In the genomic region with DNA sequence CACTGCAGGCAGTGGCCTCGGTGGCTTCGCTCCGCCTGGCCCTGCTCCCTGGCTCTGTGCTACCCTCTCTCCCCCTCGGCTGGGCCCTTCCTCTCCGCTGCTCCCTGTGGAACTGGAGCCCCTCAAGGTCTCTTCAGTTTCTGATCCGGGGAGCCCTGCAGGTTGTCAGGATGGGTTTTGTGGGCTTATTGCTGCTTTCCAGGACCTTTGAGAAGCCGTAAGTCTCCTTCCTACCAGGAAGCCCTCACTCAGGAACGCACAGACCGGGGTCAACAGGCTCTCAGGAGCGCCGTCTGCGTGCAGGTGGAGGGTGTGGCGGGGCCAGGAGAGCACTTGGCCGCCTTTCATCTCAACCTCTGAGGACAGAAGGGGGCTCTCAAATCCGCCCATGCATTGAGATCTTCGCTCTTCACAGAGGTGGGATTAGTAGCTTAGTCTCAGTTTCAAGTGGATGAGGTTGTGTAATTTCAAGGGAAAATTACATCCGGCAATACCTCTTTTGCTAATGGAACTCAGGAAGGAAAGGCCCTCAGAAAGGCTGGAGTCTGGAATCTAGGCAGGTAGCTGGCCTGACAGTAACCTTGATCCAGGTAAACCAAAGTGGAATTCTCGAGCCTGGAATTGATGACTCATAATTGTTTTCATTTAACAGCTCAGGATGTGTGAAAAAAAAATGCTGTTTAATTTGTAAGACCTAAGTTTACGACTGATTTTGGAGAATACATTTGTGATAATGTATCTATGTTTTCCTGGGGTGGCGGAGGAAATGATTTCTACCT, we compare ENCODE assay signal across 15 cellular contexts.
DNase-seq lines count a peak whose midpoint lies in the region; ATAC-seq and TF ChIP-seq lines count a peak whose summit lies in the region.
"Had no signal": no experiment of that assay in that cellular context is flagged by ENCODE, and none has a peak within 500 bp of the region (broad histone marks: within the 10 kb centered on the region; RNA-seq: fewer than 3 reads in every experiment).

No MANE protein-coding gene starts in this region.

- no peaks in the 10 kb centered on the region for H3F3A ChIP-seq in GM23338 (replicated peaks; ENCODE audit: low read depth)
- H3F3A ChIP-seq in PC-9 (ENCODE audit: insufficient read depth, low read depth), result peaks cover 19% of the 10 kb centered on the region

- TF ChIP-seq CTCF in Calu3 (IDR thresholded peaks at IDR 0.05; ENCODE audit: unreplicated experiment) (no peak), GM23338 (conservative IDR thresholded peaks at IDR 0.05; ENCODE audit: low read depth in 2 of 2) (no peak), PC-9 (conservative IDR thresholded peaks at IDR 0.05) (no peak), coronary artery (IDR thresholded peaks at IDR 0.05) (no peak)

- no peak overlapping the region for H3K4me3 Mint-ChIP-seq in Calu3 (ENCODE audit: low read depth, unreplicated experiment)
- H3K4me3 Mint-ChIP-seq in GM23338, result no peak overlapping the region
- peak overlapping the region in 6 of 10 donors; percentile 32 to 53 (median 42) for H3K4me3 Mint-ChIP-seq in naive thymus-derived CD4-positive, alpha-beta T cell
- H3K4me3 Mint-ChIP-seq: activated T-helper 17 cell treated with anti-CD3 and anti-CD28 coated beads, Interleukin-2, amount 50 U/mL, for 72 hours; effector memory CD8-positive, alpha-beta T cell; HFFc6; stimulated activated naive CD8-positive, alpha-beta T cell treated with anti-CD3 and anti-CD28 coated beads, Interleukin-15, Interleukin-2, amounts not matched to agents 100 ng/mL and 50 ng/mL, for 24 hours; T-helper 17 cell had no signal

- ATAC-seq in GM23338, result peak; percentile 68
- ATAC-seq in naive thymus-derived CD4-positive, alpha-beta T cell, result no peak
- ATAC-seq: activated T-helper 17 cell treated with anti-CD3 and anti-CD28 coated beads, Interleukin-2, amount 50 U/mL, for 72 hours; effector memory CD8-positive, alpha-beta T cell; sciatic nerve; T-helper 17 cell had no signal

- CTCF ChIA-PET in Calu3 (lab: Charles Lee) (no interaction called here), PC-9 (lab: Charles Lee) (interaction anchor here (0.5 kb wide), 1 partner anchor 8 kb away, joined by 3 read pairs; no protein-coding TSS in a partner anchor)
- CTCF ChIA-PET in naive thymus-derived CD4-positive, alpha-beta T cell (lab: Charles Lee), result no interaction called here

- H3K4me1 Mint-ChIP-seq in Calu3 (ENCODE audit: low read depth, unreplicated experiment) (no peaks in the 10 kb centered on the region), GM23338 (peaks cover 21% of the 10 kb centered on the region)
- H3K4me1 Mint-ChIP-seq in naive thymus-derived CD4-positive, alpha-beta T cell, result peaks cover 8 to 15% (median 11%) of the 10 kb centered on the region in 7 donors
- H3K4me1 Mint-ChIP-seq: activated T-helper 17 cell treated with anti-CD3 and anti-CD28 coated beads, Interleukin-2, amount 50 U/mL, for 72 hours had no signal

- H3K27me3 Mint-ChIP-seq in Calu3 (ENCODE audit: unreplicated experiment) (no peaks in the 10 kb centered on the region), GM23338 (ENCODE audit: insufficient read depth, low read depth, poor library complexity) (peaks cover 2% of the 10 kb centered on the region)
- no peaks in the 10 kb centered on the region for H3K27me3 Mint-ChIP-seq in naive thymus-derived CD4-positive, alpha-beta T cell
- H3K27me3 Mint-ChIP-seq: activated T-helper 17 cell treated with anti-CD3 and anti-CD28 coated beads, Interleukin-2, amount 50 U/mL, for 72 hours; effector memory CD8-positive, alpha-beta T cell; stimulated activated naive CD8-positive, alpha-beta T cell treated with anti-CD3 and anti-CD28 coated beads, Interleukin-15, Interleukin-2, amounts not matched to agents 100 ng/mL and 50 ng/mL, for 24 hours; T-helper 17 cell had no signal

- H3K9me3 Mint-ChIP-seq in Calu3 (ENCODE audit: low read depth, unreplicated experiment) (no peaks in the 10 kb centered on the region), GM23338 (peaks cover 26% of the 10 kb centered on the region)
- H3K9me3 Mint-ChIP-seq in naive thymus-derived CD4-positive, alpha-beta T cell, result peaks cover 0 to 5% (median 0%) of the 10 kb centered on the region in 11 donors
- H3K9me3 Mint-ChIP-seq: activated T-helper 17 cell treated with anti-CD3 and anti-CD28 coated beads, Interleukin-2, amount 50 U/mL, for 72 hours; effector memory CD8-positive, alpha-beta T cell; stimulated activated naive CD8-positive, alpha-beta T cell treated with anti-CD3 and anti-CD28 coated beads, Interleukin-15, Interleukin-2, amounts not matched to agents 100 ng/mL and 50 ng/mL, for 24 hours had no signal

- no peak overlapping the region for H3K27ac ChIP-seq in GM23338 (ENCODE audit: low read depth)
- peak overlapping the region; percentile 83 for H3K27ac ChIP-seq in PC-9
- no peak overlapping the region for H3K27ac ChIP-seq in naive thymus-derived CD4-positive, alpha-beta T cell (ENCODE audit: low read depth, low read length)
- H3K27ac ChIP-seq in coronary artery, result no peak overlapping the region

- H3K36me3 ChIP-seq in GM23338 (ENCODE audit: insufficient read depth), result no peaks in the 10 kb centered on the region
- H3K36me3 ChIP-seq in PC-9 (ENCODE audit: low read depth), result no peaks in the 10 kb centered on the region
- H3K36me3 ChIP-seq in naive thymus-derived CD4-positive, alpha-beta T cell (ENCODE audit: control insufficient read depth in 2 of 3, insufficient read depth in 3 of 3, low read length in 3 of 3), result no peaks in the 10 kb centered on the region

- H3K4me1 ChIP-seq in GM23338 (ENCODE audit: insufficient read depth), result peaks cover 14% of the 10 kb centered on the region; the same call in 1 of the 2 replicates
- peaks cover 38% of the 10 kb centered on the region for H3K4me1 ChIP-seq in PC-9 (replicated peaks; ENCODE audit: insufficient read depth)
- peaks cover 0 to 3% of the 10 kb centered on the region in 2 donors for H3K4me1 ChIP-seq in naive thymus-derived CD4-positive, alpha-beta T cell (ENCODE audit: control insufficient read depth in 2 of 2, insufficient read depth in 2 of 2, low read length in 2 of 2)

- 0 out of 2 replicates have a peak, but pooled peaks cover 8% of the 10 kb centered on the region for H3K79me2 ChIP-seq in GM23338 (replicated peaks; ENCODE audit: insufficient read depth)
- H3K79me2 ChIP-seq in PC-9 (ENCODE audit: low read depth), result peaks cover 50% of the 10 kb centered on the region

- no peak overlapping the region for H3K4me3 ChIP-seq in GM23338
- no peak overlapping the region for H3K4me3 ChIP-seq in PC-9
- H3K4me3 ChIP-seq in naive thymus-derived CD4-positive, alpha-beta T cell (ENCODE audit: low read length), result no peak overlapping the region
- H3K4me3 ChIP-seq in coronary artery, result no peak overlapping the region

- no TSS peak for BruUV-seq in Calu3 (replicated peaks; lab: Mats Ljungman, UMichigan)
- no TSS peak for BruUV-seq in PC-9 (replicated peaks; lab: Mats Ljungman, UMichigan)

- DNase-seq in Calu3 (no peak), GM23338 (ENCODE audit: low spot score) (no peak), PC-9 (peak; percentile 9 to 74), OCI-M2 (lab: John Stamatoyannopoulos, UW; ENCODE audit: unreplicated experiment) (no peak), coronary artery (ENCODE audit: low spot score) (no peak)
- no peak for DNase-seq in naive thymus-derived CD4-positive, alpha-beta T cell
- no peak for DNase-seq in stimulated activated naive CD4-positive, alpha-beta T cell (lab: John Stamatoyannopoulos, UW)
- DNase-seq: activated CD4-positive, alpha-beta T cell treated with anti-CD3 and anti-CD28 coated beads for 48 hours; effector memory CD8-positive, alpha-beta T cell; HFFc6; NCI-H446; T-helper 17 cell had no signal

- H3K9me2 ChIP-seq in GM23338 (ENCODE audit: insufficient read depth) (no peaks in the 10 kb centered on the region), PC-9 (ENCODE audit: insufficient read depth) (no peaks in the 10 kb centered on the region)

- H3K36me3 Mint-ChIP-seq in Calu3 (ENCODE audit: insufficient read depth, unreplicated experiment), result no peaks in the 10 kb centered on the region
- peaks cover 63% of the 10 kb centered on the region for H3K36me3 Mint-ChIP-seq in GM23338 (ENCODE audit: low read depth)
- peaks cover 0 to 39% (median 24%) of the 10 kb centered on the region in 5 donors for H3K36me3 Mint-ChIP-seq in naive thymus-derived CD4-positive, alpha-beta T cell

- H3K4me2 ChIP-seq in GM23338 (no peak overlapping the region), PC-9 (peak overlapping the region; percentile 45)

- H3K27ac Mint-ChIP-seq in Calu3 (ENCODE audit: unreplicated experiment) (peak overlapping the region; percentile 17), GM23338 (peak overlapping the region; percentile 82)
- H3K27ac Mint-ChIP-seq in naive thymus-derived CD4-positive, alpha-beta T cell, result peak overlapping the region in 6 of 9 donors; percentile 27 to 92 (median 68)
- H3K27ac Mint-ChIP-seq: activated T-helper 17 cell treated with anti-CD3 and anti-CD28 coated beads, Interleukin-2, amount 50 U/mL, for 72 hours; effector memory CD8-positive, alpha-beta T cell; HFFc6; stimulated activated naive CD8-positive, alpha-beta T cell treated with anti-CD3 and anti-CD28 coated beads, Interleukin-15, Interleukin-2, amounts not matched to agents 100 ng/mL and 50 ng/mL, for 24 hours; T-helper 17 cell had no signal

- POLR2A ChIA-PET in PC-9 (lab: Charles Lee; ENCODE audit: unreplicated experiment), result interaction anchor here (0.6 kb wide), 1 partner anchor 100 kb away, joined by 5 read pairs; no protein-coding TSS in a partner anchor
- POLR2A ChIA-PET in naive thymus-derived CD4-positive, alpha-beta T cell (lab: Charles Lee), result no interaction called here

- H3K27me3 ChIP-seq in GM23338 (ENCODE audit: insufficient read depth), result no peaks in the 10 kb centered on the region
- no peaks in the 10 kb centered on the region for H3K27me3 ChIP-seq in PC-9 (ENCODE audit: insufficient read depth, low read depth)
- no peaks in the 10 kb centered on the region for H3K27me3 ChIP-seq in naive thymus-derived CD4-positive, alpha-beta T cell (ENCODE audit: control insufficient read depth in 2 of 2, insufficient read depth in 2 of 2, low read length in 2 of 2)

- H4K20me1 ChIP-seq in GM23338 (replicated peaks; ENCODE audit: insufficient read depth), result no peaks in the 10 kb centered on the region
- no peaks in the 10 kb centered on the region for H4K20me1 ChIP-seq in PC-9 (ENCODE audit: insufficient read depth)

- intact Hi-C loops in Calu3 (cut with micrococcal nuclease; ENCODE audit: unreplicated experiment) (no loop called here), PC-9 (cut with micrococcal nuclease; ENCODE audit: unreplicated experiment) (no loop called here)
- intact Hi-C loops in naive thymus-derived CD4-positive, alpha-beta T cell (cut with micrococcal nuclease), result no loop called here

- H3K9me3 ChIP-seq in PC-9 (ENCODE audit: insufficient read depth, low read depth), result 0 out of 2 replicates have a peak, but pooled peaks cover 7% of the 10 kb centered on the region
- H3K9me3 ChIP-seq in naive thymus-derived CD4-positive, alpha-beta T cell (ENCODE audit: control insufficient read depth in 2 of 3, low read length in 3 of 3), result no peaks in the 10 kb centered on the region

- no peak overlapping the region for H2AFZ ChIP-seq in GM23338
- no peak overlapping the region for H2AFZ ChIP-seq in PC-9

Comparison
In these comparisons a context has a peak if more than half of its experiments do, and no peak if none do; other contexts are left out.
1. DNase-seq: peak in PC-9 (2 of 2); none in Calu3 (single experiment), GM23338 (single experiment), naive thymus-derived CD4-positive, alpha-beta T cell (0 of 9), OCI-M2 (single experiment), stimulated activated naive CD4-positive, alpha-beta T cell (0 of 6) and coronary artery (single experiment).
2. H3K27ac Mint-ChIP-seq: peak in every context shown above with its lines; median percentile 82 in GM23338; 68 in naive thymus-derived CD4-positive, alpha-beta T cell; 17 in Calu3.
3. H3K4me3 Mint-ChIP-seq: peak in naive thymus-derived CD4-positive, alpha-beta T cell (6 of 10); none in Calu3 (single experiment) and GM23338 (single experiment).